ENCODE assay signal across 21 cellular contexts in genomic region chr20:44635877-44636276, GRCh38. TPM values are rescaled to one million over a fixed set of nuclear protein-coding genes. Genes with fewer than 3 reads are reported as not detected.
DNase-seq lines count a peak whose midpoint lies in the region; ATAC-seq and TF ChIP-seq lines count a peak whose summit lies in the region.
"Had no signal": no experiment of that assay in that cellular context is flagged by ENCODE, and none has a peak within 500 bp of the region (broad histone marks: within the 10 kb centered on the region; RNA-seq: fewer than 3 reads in every experiment).

No MANE protein-coding gene starts in this region.

- no peak overlapping the region for H3K27ac ChIP-seq in right cardiac atrium (ENCODE audit: low read length)
- H3K27ac ChIP-seq in KOPT-K1 (ENCODE audit: low read depth, low read length, poor library complexity, severe bottlenecking), result peak overlapping the region; percentile 5
- peak overlapping the region in 3 of 4 donors; percentile 74 to 80 (median 80) for H3K27ac ChIP-seq in gastrocnemius medialis
- H3K27ac ChIP-seq: BLaER1, HL-60 had no signal

- no peaks in the 10 kb centered on the region for H3K27me3 Mint-ChIP-seq in activated CD8-positive, alpha-beta T cell treated with anti-CD3 and anti-CD28 coated beads, Interleukin-2, amount 10 ng/mL, durations not matched to agents 7 days and 5 days (ENCODE audit: low read depth)
- no peaks in the 10 kb centered on the region for H3K27me3 Mint-ChIP-seq in activated CD8-positive, alpha-beta T cell treated with anti-CD3 and anti-CD28 coated beads for 36 hours
- H3K27me3 Mint-ChIP-seq: CD4-positive, alpha-beta memory T cell had no signal

- CTCF ChIA-PET in activated CD8-positive, alpha-beta T cell treated with anti-CD3 and anti-CD28 coated beads, Interleukin-2, amount 10 ng/mL, durations not matched to agents 7 days and 5 days (lab: Charles Lee), result interaction anchor here (0.9 to 1.6 kb wide), 3 partner anchors 15 to 48 kb away, joined by 3 to 6 read pairs (median 5); partner anchors contain the start of gene ADA
- CTCF ChIA-PET in activated CD8-positive, alpha-beta T cell treated with anti-CD3 and anti-CD28 coated beads for 36 hours (lab: Charles Lee), result interaction anchor here (1.0 to 2.8 kb wide), 2 partner anchors 9 to 47 kb away, joined by 4 to 12 read pairs; no protein-coding TSS in a partner anchor

- H3K9me3 ChIP-seq in right cardiac atrium (ENCODE audit: control insufficient read depth, low read length) (no peaks in the 10 kb centered on the region), KOPT-K1 (ENCODE audit: insufficient read depth, low read length, poor library complexity, severe bottlenecking) (no peaks in the 10 kb centered on the region), gastrocnemius medialis (no peaks in the 10 kb centered on the region)
- H3K9me3 ChIP-seq: BLaER1 had no signal

- H3K4me1 ChIP-seq in right cardiac atrium (ENCODE audit: control insufficient read depth, insufficient read depth, low read length) (peaks cover 8% of the 10 kb centered on the region), gastrocnemius medialis (peaks cover 0 to 20% of the 10 kb centered on the region in 2 donors)

- POLR2A ChIA-PET in activated CD8-positive, alpha-beta T cell treated with anti-CD3 and anti-CD28 coated beads, Interleukin-2, amount 10 ng/mL, durations not matched to agents 7 days and 5 days (lab: Charles Lee), result interaction anchor here (0.6 to 1.1 kb wide), 3 partner anchors 9 to 37 kb away, joined by 3 to 5 read pairs (median 3); no protein-coding TSS in a partner anchor
- POLR2A ChIA-PET in activated CD8-positive, alpha-beta T cell treated with anti-CD3 and anti-CD28 coated beads for 36 hours (lab: Charles Lee), result interaction anchor here (0.6 to 1.2 kb wide), 4 partner anchors 12 to 388 kb away, joined by 3 to 4 read pairs (median 3); no protein-coding TSS in a partner anchor

- H3K27me3 ChIP-seq in right cardiac atrium (ENCODE audit: control insufficient read depth, insufficient read depth) (no peaks in the 10 kb centered on the region), gastrocnemius medialis (no peaks in the 10 kb centered on the region)
- H3K27me3 ChIP-seq: BLaER1 had no signal

- H3K36me3 Mint-ChIP-seq in activated CD8-positive, alpha-beta T cell treated with anti-CD3 and anti-CD28 coated beads, Interleukin-2, amount 10 ng/mL, durations not matched to agents 7 days and 5 days (ENCODE audit: low read depth), result peaks cover 65% of the 10 kb centered on the region
- peaks cover 18% of the 10 kb centered on the region for H3K36me3 Mint-ChIP-seq in activated CD8-positive, alpha-beta T cell treated with anti-CD3 and anti-CD28 coated beads for 36 hours (ENCODE audit: low read depth)

- TF ChIP-seq CTCF in activated CD8-positive, alpha-beta T cell treated with anti-CD3 and anti-CD28 coated beads for 36 hours (IDR thresholded peaks at IDR 0.05), result no peak
- no peak for TF ChIP-seq CTCF in gastrocnemius medialis (IDR thresholded peaks at IDR 0.05 in 4 of 5, conservative IDR thresholded peaks at IDR 0.05 in 1 of 5)

- H3K4me3 ChIP-seq in right cardiac atrium (ENCODE audit: low read length) (no peak overlapping the region), gastrocnemius medialis (no peak overlapping the region)
- H3K4me3 ChIP-seq: BLaER1, GM12878 had no signal

- H3K27ac Mint-ChIP-seq in activated CD8-positive, alpha-beta T cell treated with anti-CD3 and anti-CD28 coated beads, Interleukin-2, amount 10 ng/mL, durations not matched to agents 7 days and 5 days, result peak overlapping the region; percentile 12
- H3K27ac Mint-ChIP-seq in activated CD8-positive, alpha-beta T cell treated with anti-CD3 and anti-CD28 coated beads for 36 hours, result no peak overlapping the region
- H3K27ac Mint-ChIP-seq: HFFc6 had no signal

- no peak for DNase-seq in activated CD8-positive, alpha-beta T cell treated with anti-CD3 and anti-CD28 coated beads, Interleukin-2, amount 10 ng/mL, durations not matched to agents 7 days and 5 days
- DNase-seq in activated CD8-positive, alpha-beta T cell treated with anti-CD3 and anti-CD28 coated beads for 36 hours, result no peak
- DNase-seq in right cardiac atrium (peak in 2 of 3 donors; percentile 44 to 56), left ventricle myocardium superior (no peak), gastrocnemius medialis (no peak), DMS79 (lab: John Stamatoyannopoulos, UW) (no peak), NCI-H2171 treated with DMSO at 0.1 percent for 48 hours (lab: John Stamatoyannopoulos, UW) (no peak)
- DNase-seq: 8988T; CD4-positive, alpha-beta memory T cell; DMS153; DMS79 treated with DMSO at 0.1 percent for 48 hours; EL; GOT3; H7; HFFc6 had no signal

- no peaks in the 10 kb centered on the region for H3K9me3 Mint-ChIP-seq in activated CD8-positive, alpha-beta T cell treated with anti-CD3 and anti-CD28 coated beads, Interleukin-2, amount 10 ng/mL, durations not matched to agents 7 days and 5 days (ENCODE audit: insufficient read depth)
- H3K9me3 Mint-ChIP-seq in activated CD8-positive, alpha-beta T cell treated with anti-CD3 and anti-CD28 coated beads for 36 hours, result no peaks in the 10 kb centered on the region

- whole genome bisulfite sequencing in right cardiac atrium, result 87% methylated on average over 4 of the region's 4 CpGs

- peaks cover 100% of the 10 kb centered on the region for H3K36me3 ChIP-seq in KOPT-K1 (ENCODE audit: insufficient read depth, low read length)
- no peaks in the 10 kb centered on the region for H3K36me3 ChIP-seq in gastrocnemius medialis

- H3K4me3 Mint-ChIP-seq in activated CD8-positive, alpha-beta T cell treated with anti-CD3 and anti-CD28 coated beads, Interleukin-2, amount 10 ng/mL, durations not matched to agents 7 days and 5 days, result no peak overlapping the region
- no peak overlapping the region for H3K4me3 Mint-ChIP-seq in activated CD8-positive, alpha-beta T cell treated with anti-CD3 and anti-CD28 coated beads for 36 hours
- H3K4me3 Mint-ChIP-seq: CD14-positive monocyte; CD4-positive, alpha-beta memory T cell; HFFc6 had no signal

- TF ChIP-seq POLR2A in gastrocnemius medialis (IDR thresholded peaks at IDR 0.05), result no peak

- in situ Hi-C loops in gastrocnemius medialis (cut with MboI; ENCODE audit: low sequenced_read_pairs in 4 of 4), result no loop called here

- intact Hi-C loops in activated CD8-positive, alpha-beta T cell treated with anti-CD3 and anti-CD28 coated beads for 36 hours (cut with micrococcal nuclease), result no loop called here
- intact Hi-C loops in right cardiac atrium (cut with DNase I), result no loop called here
- intact Hi-C loops in left ventricle myocardium superior (cut with micrococcal nuclease), result no loop called here
- intact Hi-C loops in gastrocnemius medialis (cut with DNase I; ENCODE audit: low total_unique reads), result no loop called here

- ATAC-seq in activated CD8-positive, alpha-beta T cell treated with anti-CD3 and anti-CD28 coated beads, Interleukin-2, amount 10 ng/mL, durations not matched to agents 7 days and 5 days, result no peak
- ATAC-seq in activated CD8-positive, alpha-beta T cell treated with anti-CD3 and anti-CD28 coated beads for 36 hours, result no peak
- ATAC-seq in right cardiac atrium (no peak), left ventricle myocardium superior (no peak), gastrocnemius medialis (no peak)
- ATAC-seq: GM12878, HCT116 had no signal

- H3K4me1 Mint-ChIP-seq in activated CD8-positive, alpha-beta T cell treated with anti-CD3 and anti-CD28 coated beads, Interleukin-2, amount 10 ng/mL, durations not matched to agents 7 days and 5 days (ENCODE audit: low read depth), result peaks cover 12% of the 10 kb centered on the region
- peaks cover 13% of the 10 kb centered on the region for H3K4me1 Mint-ChIP-seq in activated CD8-positive, alpha-beta T cell treated with anti-CD3 and anti-CD28 coated beads for 36 hours (ENCODE audit: low read depth)

RNA-seq across cellular contexts. Expression of gene ADA, which starts 15.6 kb away (rescaled TPM):
- 100 to 1,000 TPM; 110 to 112 TPM for total RNA-seq in activated CD8-positive, alpha-beta T cell treated with anti-CD3 and anti-CD28 coated beads, Interleukin-2, amount 10 ng/mL, durations not matched to agents 7 days and 5 days
- 10 to 100 TPM; 32.8 to 36.7 TPM for total RNA-seq in activated CD8-positive, alpha-beta T cell treated with anti-CD3 and anti-CD28 coated beads for 36 hours
- total RNA-seq in right cardiac atrium, result 10 to 100 TPM; 11.6 to 22.8 (median 12.4) TPM
- 12.4 TPM for polyA plus RNA-seq in right cardiac atrium
- 8.5 TPM for total RNA-seq in left ventricle myocardium superior
- 1 to 10 TPM; 2.2 to 5.1 (median 3.0) TPM for total RNA-seq in gastrocnemius medialis

RNA-seq across cellular contexts. Expression of gene PKIG, which starts 53.5 kb away (rescaled TPM):
- total RNA-seq in activated CD8-positive, alpha-beta T cell treated with anti-CD3 and anti-CD28 coated beads, Interleukin-2, amount 10 ng/mL, durations not matched to agents 7 days and 5 days, result 1 to 10 TPM; 2.1 to 2.2 TPM
- 1 to 10 TPM; 4.8 TPM for total RNA-seq in activated CD8-positive, alpha-beta T cell treated with anti-CD3 and anti-CD28 coated beads for 36 hours
- 100 to 1,000 TPM; 212 to 246 (median 232) TPM for total RNA-seq in right cardiac atrium
- 334 TPM for polyA plus RNA-seq in right cardiac atrium
- total RNA-seq in left ventricle myocardium superior, result 195 TPM
- 100 to 1,000 TPM in 2 of 4 donors, 10 to 100 TPM in 2; 72.9 to 153 (median 100) TPM for total RNA-seq in gastrocnemius medialis

Comparison
In these comparisons a context has a peak if more than half of its experiments do, and no peak if none do; other contexts are left out.
1. DNase-seq: peak in right cardiac atrium (2 of 3); none in activated CD8-positive, alpha-beta T cell treated with anti-CD3 and anti-CD28 coated beads, Interleukin-2, amount 10 ng/mL, durations not matched to agents 7 days and 5 days (single experiment), activated CD8-positive, alpha-beta T cell treated with anti-CD3 and anti-CD28 coated beads for 36 hours (single experiment), left ventricle myocardium superior (single experiment), gastrocnemius medialis (0 of 2), DMS79 (single experiment) and NCI-H2171 treated with DMSO at 0.1 percent for 48 hours (single experiment).
2. RNA of gene PKIG, which starts 53.5 kb away (total RNA-seq): 212 to 246 TPM in right cardiac atrium, 195 TPM in left ventricle myocardium superior (single experiment) and 72.9 to 153 TPM in gastrocnemius medialis; 4.8 TPM in activated CD8-positive, alpha-beta T cell treated with anti-CD3 and anti-CD28 coated beads for 36 hours and 2.1 to 2.2 TPM in activated CD8-positive, alpha-beta T cell treated with anti-CD3 and anti-CD28 coated beads, Interleukin-2, amount 10 ng/mL, durations not matched to agents 7 days and 5 days; every median in the first group is over 10 times any median in the second.